Comparison of ENCODE assay signal across 9 cellular contexts in the genomic region with DNA sequence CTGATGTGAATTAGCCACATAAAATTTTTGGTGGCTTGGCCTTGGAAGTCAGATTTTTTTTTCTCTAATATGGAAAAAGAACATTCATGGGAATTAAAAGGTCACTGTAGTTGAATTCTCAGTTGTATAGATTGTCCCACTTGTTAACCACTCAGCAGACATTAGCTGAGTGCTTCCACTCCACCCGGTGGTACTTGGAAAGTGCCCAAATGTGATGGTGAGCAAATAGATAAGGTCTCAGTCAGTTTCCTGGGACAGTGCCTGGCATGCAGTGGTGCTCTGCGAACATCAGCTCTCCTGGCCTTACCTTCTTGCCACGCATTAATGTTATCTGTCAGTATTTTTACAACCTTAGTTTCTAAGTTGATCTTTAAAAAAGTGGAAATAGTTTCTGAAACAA. TPM values are rescaled to one million over a fixed set of nuclear protein-coding genes. Genes with fewer than 3 reads are reported as not detected.
DNase-seq lines count a peak whose midpoint lies in the region; ATAC-seq and TF ChIP-seq lines count a peak whose summit lies in the region.
"Had no signal": no experiment of that assay in that cellular context is flagged by ENCODE, and none has a peak within 500 bp of the region (broad histone marks: within the 10 kb centered on the region; RNA-seq: fewer than 3 reads in every experiment).

No MANE protein-coding gene starts in this region.

- DNase-seq in DND-41 (no peak), NCI-H2029 (lab: John Stamatoyannopoulos, UW) (peak; percentile 49), nephron progenitor cell (peak; percentile 3), cerebellum (ENCODE audit: low spot score) (no peak), amniotic stem cell (lab: John Stamatoyannopoulos, UW) (no peak), NCI-H82 treated with DMSO at 0.1 percent for 48 hours (lab: John Stamatoyannopoulos, UW; ENCODE audit: unreplicated experiment) (no peak)

- peak overlapping the region; percentile 80 for H3K4me2 ChIP-seq in DND-41 (ENCODE audit: insufficient read depth, low read length)

- H3K4me3 ChIP-seq in DND-41 (ENCODE audit: low read depth in 1 of 2, low read length in 2 of 2) (peak overlapping the region; percentile 86 to 97; a peak in 3 of 4 replicates), ectodermal cell (ENCODE audit: insufficient read depth, low read depth, low read length) (peak overlapping the region; percentile 85)

- TF ChIP-seq CTCF in DND-41 (IDR thresholded peaks at IDR 0.05; ENCODE audit: borderline replicate concordance, extremely low read depth, low read length, poor library complexity, severe bottlenecking) (no peak), nephron progenitor cell (IDR thresholded peaks at IDR 0.05) (no peak)

- no peaks in the 10 kb centered on the region for H3K27me3 ChIP-seq in DND-41 (ENCODE audit: insufficient read depth, low read length, poor library complexity)
- H3K27me3 ChIP-seq in ectodermal cell (ENCODE audit: control insufficient read depth, insufficient read depth, low read length, poor library complexity, severe bottlenecking): no peaks in the 10 kb centered on the region

- peaks cover 25% of the 10 kb centered on the region for H3K4me1 Mint-ChIP-seq in nephron progenitor cell

- H2AFZ ChIP-seq in DND-41 (ENCODE audit: low read depth, low read length): no peak overlapping the region

- peaks cover 54% of the 10 kb centered on the region for H3K4me1 ChIP-seq in DND-41 (ENCODE audit: insufficient read depth, low read length)
- H3K4me1 ChIP-seq in ectodermal cell (ENCODE audit: control insufficient read depth, insufficient read depth, low read length): peaks cover 4% of the 10 kb centered on the region

- no peaks in the 10 kb centered on the region for H3K27me3 Mint-ChIP-seq in nephron progenitor cell (ENCODE audit: low read depth, poor library complexity)

- H3K9me3 ChIP-seq in DND-41 (ENCODE audit: insufficient read depth, low read length, severe bottlenecking) (no peaks in the 10 kb centered on the region), ectodermal cell (ENCODE audit: control insufficient read depth, low read length) (no peaks in the 10 kb centered on the region)
- H3K9me3 ChIP-seq: mucosa of descending colon had no signal

- peaks cover 99% of the 10 kb centered on the region for H3K79me2 ChIP-seq in DND-41 (ENCODE audit: insufficient read depth, low read length)

- peak overlapping the region; percentile 88 for H3K9ac ChIP-seq in DND-41 (ENCODE audit: low read depth, low read length)

- WGBS in ectodermal cell, 2 experiments: 67 to 82% methylated on average over 1 to 3 of the region's 3 CpGs

- H3K27ac ChIP-seq in DND-41 (ENCODE audit: low read length): peak overlapping the region; percentile 90; the same call in 1 of the 2 replicates
- no peak overlapping the region for H3K27ac ChIP-seq in ectodermal cell (ENCODE audit: insufficient read depth, low read depth, low read length, poor library complexity, severe bottlenecking)

- H4K20me1 ChIP-seq in DND-41 (ENCODE audit: insufficient read depth, low read length): peaks cover 58% of the 10 kb centered on the region

- peaks cover 20% of the 10 kb centered on the region for H3K36me3 ChIP-seq in DND-41 (ENCODE audit: insufficient read depth, low read length)
- H3K36me3 ChIP-seq in ectodermal cell (ENCODE audit: control insufficient read depth, insufficient read depth, low read length): no peaks in the 10 kb centered on the region

- peaks cover 47% of the 10 kb centered on the region for H3K36me3 Mint-ChIP-seq in nephron progenitor cell (ENCODE audit: low read depth)

- no peak overlapping the region for H3K27ac Mint-ChIP-seq in nephron progenitor cell

- H3K4me3 Mint-ChIP-seq in nephron progenitor cell: no peak overlapping the region

- H3K9me3 Mint-ChIP-seq in nephron progenitor cell: no peaks in the 10 kb centered on the region

- ATAC-seq in DND-41 (ENCODE audit: insufficient read depth, low read depth): no peak
- ATAC-seq in HG03520 (IDR thresholded peaks at IDR 0.05; ENCODE audit: unreplicated experiment): no peak

RNA-seq across cellular contexts. Expression of a gene that starts 1.4 kb away (rescaled TPM):
- polyA plus RNA-seq in ectodermal cell (2013, experiment 1 of 4): 214 TPM
- 213 TPM for polyA plus RNA-seq in ectodermal cell (2013, experiment 2 of 4)
- polyA plus RNA-seq in ectodermal cell (2013, experiment 3 of 4): 238 TPM
- 257 TPM for polyA plus RNA-seq in ectodermal cell (2013, experiment 4 of 4)
- total RNA-seq in cerebellum: 166 TPM

RNA-seq across cellular contexts. Expression of a gene that starts 1.6 kb away (rescaled TPM):
- polyA plus RNA-seq in ectodermal cell (2013, experiment 1 of 4): 22.6 TPM
- 22.1 TPM for polyA plus RNA-seq in ectodermal cell (2013, experiment 2 of 4)
- polyA plus RNA-seq in ectodermal cell (2013, experiment 3 of 4): 18.9 TPM
- 20.8 TPM for polyA plus RNA-seq in ectodermal cell (2013, experiment 4 of 4)
- total RNA-seq in cerebellum: 11.1 TPM

RNA-seq across cellular contexts. Expression of a gene that starts 28.9 kb away (rescaled TPM):
- 9.5 TPM for polyA plus RNA-seq in ectodermal cell (2013, experiment 1 of 4)
- 9.5 TPM for polyA plus RNA-seq in ectodermal cell (2013, experiment 2 of 4)
- polyA plus RNA-seq in ectodermal cell (2013, experiment 3 of 4): 7.7 TPM
- 8.7 TPM for polyA plus RNA-seq in ectodermal cell (2013, experiment 4 of 4)
- 3.2 TPM for total RNA-seq in cerebellum

Comparison
In these comparisons a context has a peak if more than half of its experiments do, and no peak if none do; other contexts are left out.
1. DNase-seq: peak in NCI-H2029 (single experiment) and nephron progenitor cell (single experiment); none in DND-41 (single experiment), cerebellum (single experiment), amniotic stem cell (single experiment) and NCI-H82 treated with DMSO at 0.1 percent for 48 hours (single experiment).